Comparison of ENCODE assay signal across 8 cellular contexts in the genomic region with DNA sequence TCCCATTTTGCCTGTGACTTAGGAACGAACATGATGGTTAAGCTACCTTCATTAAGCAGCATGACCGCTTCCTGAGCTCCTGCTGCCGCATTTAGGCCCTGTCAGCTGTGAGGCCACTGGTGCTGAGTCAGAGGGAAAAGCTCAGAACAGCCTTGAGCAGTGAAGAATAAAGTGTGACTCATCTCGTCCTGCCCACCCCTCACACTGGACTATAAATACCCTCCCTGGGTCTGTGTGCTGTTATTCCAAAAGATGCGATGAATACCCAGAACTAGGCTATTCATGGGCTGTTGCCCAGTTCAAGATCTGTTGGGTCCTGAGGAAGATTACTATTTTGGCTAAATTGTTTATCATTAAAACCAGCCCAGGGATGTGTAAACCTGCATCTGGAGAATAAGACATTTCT. TPM values are rescaled to one million over a fixed set of nuclear protein-coding genes. Genes with fewer than 3 reads are reported as not detected.
DNase-seq lines count a peak whose midpoint lies in the region; ATAC-seq, FAIRE-seq and TF ChIP-seq lines count a peak whose summit lies in the region.
"Not testable (repeated sequence)": the region's sequence is repeated elsewhere in the genome, so short reads cannot be mapped to it uniquely, and the experiment has no call there.

No MANE protein-coding gene starts in this region.

- not testable (repeated sequence) for FAIRE-seq in astrocyte (lab: Jason Lieb, UNC)

- H3K4me1 ChIP-seq in OCI-LY3 (ENCODE audit: low read length) (peaks cover 16% of the 10 kb centered on the region), astrocyte (ENCODE audit: insufficient read depth, low read length) (peaks cover 13% of the 10 kb centered on the region), gastroesophageal sphincter (peaks cover 0 to 17% (median 6%) of the 10 kb centered on the region in 3 donors), upper lobe of left lung (peaks cover 0 to 11% (median 8%) of the 10 kb centered on the region in 4 donors)

- 0 to 6% methylated on average over 2 to 4 of the region's 5 CpGs for WGBS in gastroesophageal sphincter (ENCODE audit: low coverage in 1 of 2), 2 donors
- 52 to 59% methylated on average over 4 to 5 of the region's 5 CpGs for WGBS in upper lobe of left lung, 2 donors

- peak; percentile 92 for DNase-seq in astrocyte (ENCODE audit: low read depth)
- DNase-seq in natural killer cell treated with Interleukin-12 subunit alpha and Interleukin-12 subunit beta and Interleukin-15 and Interleukin-18, amount 100 ng/mL, for 72 hours (ENCODE audit: low spot score); upper lobe of left lung: not testable (repeated sequence)

- H3K4me3 Mint-ChIP-seq in astrocyte (ENCODE audit: unreplicated experiment); natural killer cell treated with Interleukin-12 subunit alpha and Interleukin-12 subunit beta and Interleukin-15 and Interleukin-18, amount 100 ng/mL, for 72 hours: not testable (repeated sequence)

- H3K9ac ChIP-seq in OCI-LY3 (ENCODE audit: low read length), result not testable (repeated sequence)
- H3K9ac ChIP-seq in astrocyte (ENCODE audit: low read length), result peak overlapping the region; percentile 57

- not testable (repeated sequence) for H3K27me3 ChIP-seq in OCI-LY3 (ENCODE audit: low read depth, low read length); astrocyte (ENCODE audit: insufficient read depth, low read length); gastroesophageal sphincter; upper lobe of left lung

- H3K27me3 Mint-ChIP-seq in astrocyte (ENCODE audit: low read depth, unreplicated experiment); natural killer cell treated with Interleukin-12 subunit alpha and Interleukin-12 subunit beta and Interleukin-15 and Interleukin-18, amount 100 ng/mL, for 72 hours: not testable (repeated sequence)

- not testable (repeated sequence) for H3K4me3 ChIP-seq in OCI-LY3 (ENCODE audit: low read length); gastroesophageal sphincter; upper lobe of left lung
- H3K4me3 ChIP-seq in astrocyte (ENCODE audit: insufficient read depth, low read depth, low read length), result peak overlapping the region; percentile 5

- not testable (repeated sequence) for H3K36me3 Mint-ChIP-seq in astrocyte (ENCODE audit: low read depth, unreplicated experiment); natural killer cell treated with Interleukin-12 subunit alpha and Interleukin-12 subunit beta and Interleukin-15 and Interleukin-18, amount 100 ng/mL, for 72 hours

- peak; percentile 99 for ATAC-seq in GM18508 (IDR thresholded peaks at IDR 0.05; ENCODE audit: insufficient read depth, unreplicated experiment)
- ATAC-seq in GM21723 (IDR thresholded peaks at IDR 0.05; ENCODE audit: unreplicated experiment), result peak; percentile 95
- ATAC-seq in HG03139 (IDR thresholded peaks at IDR 0.05; ENCODE audit: unreplicated experiment), result peak; percentile 88
- peak; percentile 88 for ATAC-seq in gastroesophageal sphincter
- ATAC-seq in natural killer cell treated with Interleukin-12 subunit alpha and Interleukin-12 subunit beta and Interleukin-15 and Interleukin-18, amount 100 ng/mL, for 72 hours, result peak; percentile 69 to 86
- ATAC-seq in upper lobe of left lung (ENCODE audit: low FRiP score in 2 of 2), result peak; percentile 74 to 84

- TF ChIP-seq POLR2A in gastroesophageal sphincter (IDR thresholded peaks at IDR 0.05); upper lobe of left lung (IDR thresholded peaks at IDR 0.05): not testable (repeated sequence)

- not testable (repeated sequence) for H2AFZ ChIP-seq in OCI-LY3 (ENCODE audit: low read depth, low read length); astrocyte (ENCODE audit: low read depth, low read length)

- TF ChIP-seq CTCF in OCI-LY3 (IDR thresholded peaks at IDR 0.05; ENCODE audit: low read depth, low read length); astrocyte (IDR thresholded peaks at IDR 0.05; ENCODE audit: insufficient read depth, low read depth, low read length); gastroesophageal sphincter (IDR thresholded peaks at IDR 0.05); upper lobe of left lung (IDR thresholded peaks at IDR 0.05): not testable (repeated sequence)

- peak overlapping the region; percentile 75 for H3K27ac Mint-ChIP-seq in astrocyte (ENCODE audit: unreplicated experiment)
- peak overlapping the region in 1 of 2 donors; percentile 47 for H3K27ac Mint-ChIP-seq in natural killer cell treated with Interleukin-12 subunit alpha and Interleukin-12 subunit beta and Interleukin-15 and Interleukin-18, amount 100 ng/mL, for 72 hours

- H3K9me3 Mint-ChIP-seq in astrocyte (ENCODE audit: unreplicated experiment); natural killer cell treated with Interleukin-12 subunit alpha and Interleukin-12 subunit beta and Interleukin-15 and Interleukin-18, amount 100 ng/mL, for 72 hours: not testable (repeated sequence)

- not testable (repeated sequence) for H3K79me2 ChIP-seq in OCI-LY3 (ENCODE audit: low read length)
- peaks cover 37% of the 10 kb centered on the region for H3K79me2 ChIP-seq in astrocyte (ENCODE audit: insufficient read depth, low read length)

- H3K27ac ChIP-seq in OCI-LY3 (ENCODE audit: low read length), result not testable (repeated sequence)
- peak overlapping the region; percentile 80 for H3K27ac ChIP-seq in astrocyte (ENCODE audit: low read depth, low read length)
- peak overlapping the region; percentile 59 to 79 (median 66) for H3K27ac ChIP-seq in gastroesophageal sphincter
- peak overlapping the region in 2 of 4 donors; percentile 19 to 45 for H3K27ac ChIP-seq in upper lobe of left lung

- peak overlapping the region; percentile 31; the same call in 1 of the 2 replicates for H3K4me2 ChIP-seq in OCI-LY3 (ENCODE audit: low read length)
- H3K4me2 ChIP-seq in astrocyte (ENCODE audit: low read length), result peak overlapping the region; percentile 71

- peaks cover 23% of the 10 kb centered on the region for H3K4me1 Mint-ChIP-seq in astrocyte (ENCODE audit: low read depth, unreplicated experiment)
- H3K4me1 Mint-ChIP-seq in natural killer cell treated with Interleukin-12 subunit alpha and Interleukin-12 subunit beta and Interleukin-15 and Interleukin-18, amount 100 ng/mL, for 72 hours (ENCODE audit: low read depth in 2 of 2), result peaks cover 11 to 12% of the 10 kb centered on the region in 2 donors

- not testable (repeated sequence) for H3K9me3 ChIP-seq in OCI-LY3 (ENCODE audit: insufficient read depth, low read length); astrocyte (ENCODE audit: insufficient read depth, low read depth, low read length); gastroesophageal sphincter; upper lobe of left lung

- not testable (repeated sequence) for TF ChIP-seq EP300 in gastroesophageal sphincter (IDR thresholded peaks at IDR 0.05); upper lobe of left lung (IDR thresholded peaks at IDR 0.05)

- not testable (repeated sequence) for H4K20me1 ChIP-seq in OCI-LY3 (ENCODE audit: insufficient read depth, low read length); astrocyte (ENCODE audit: insufficient read depth, low read length)

- not testable (repeated sequence) for H3K36me3 ChIP-seq in OCI-LY3 (replicated peaks; ENCODE audit: low read depth, low read length); astrocyte (ENCODE audit: insufficient read depth, low read length); gastroesophageal sphincter; upper lobe of left lung

RNA-seq across cellular contexts. Expression of gene RANBP2, which starts 57.1 kb away (rescaled TPM):
- total RNA-seq in astrocyte (75.4 and 78.9 TPM in 2 replicates), gastroesophageal sphincter (100 to 1,000 TPM in 1 of 4 donors, 10 to 100 TPM in 3; 71.0 to 115 (median 83.0) TPM), upper lobe of left lung (10 to 100 TPM; 46.1 to 97.6 (median 59.4) TPM)
- total RNA-seq in natural killer cell treated with Interleukin-12 subunit alpha and Interleukin-12 subunit beta and Interleukin-15 and Interleukin-18, amount 100 ng/mL, for 72 hours, result 10 to 100 TPM; 58.0 to 79.3 TPM
